Comparison of ENCODE assay signal across 22 cellular contexts in genomic region chr2:187511356-187512315, GRCh38. TPM values are rescaled to one million over a fixed set of nuclear protein-coding genes. Genes with fewer than 3 reads are reported as not detected.
DNase-seq lines count a peak whose midpoint lies in the region; ATAC-seq, FAIRE-seq and TF ChIP-seq lines count a peak whose summit lies in the region.
"Had no signal": no experiment of that assay in that cellular context is flagged by ENCODE, and none has a peak within 500 bp of the region (broad histone marks: within the 10 kb centered on the region; RNA-seq: fewer than 3 reads in every experiment).

No MANE protein-coding gene starts in this region.

- H3K18ac ChIP-seq in H1 (ENCODE audit: extremely low read depth, low read length), result no peak overlapping the region; the same call in 1 of the 2 replicates

- no peaks in the 10 kb centered on the region for H4K20me1 ChIP-seq in H1 (replicated peaks in 1 of 2; ENCODE audit: control insufficient read depth in 1 of 2, insufficient read depth in 2 of 2, low read length in 2 of 2)

- no peak overlapping the region for H4K91ac ChIP-seq in H1 (replicated peaks; ENCODE audit: insufficient read length, low read length)

- H3K36me3 Mint-ChIP-seq in CD8-positive, alpha-beta memory T cell, result no peaks in the 10 kb centered on the region
- H3K36me3 Mint-ChIP-seq in mesothelial cell of epicardium, result peaks cover 37% of the 10 kb centered on the region
- no peaks in the 10 kb centered on the region for H3K36me3 Mint-ChIP-seq in activated T-helper 1 cell treated with anti-CD3 and anti-CD28 coated beads, Interleukin-12 subunit alpha, Interleukin-12 subunit beta, Interleukin-2, Interleukin-4 antibody, amounts not matched to agents 30 ng/mL and 10 ng/mL and 1 ng/mL, durations not matched to agents 14 hours and 24 hours and 36 hours (ENCODE audit: low read depth)
- H3K36me3 Mint-ChIP-seq: CD4-positive, CD25-positive, alpha-beta regulatory T cell had no signal

- TF ChIP-seq CTCF in H1 (IDR thresholded peaks at IDR 0.05; ENCODE audit: control extremely low read depth in 1 of 3, insufficient read depth in 1 of 3, low read depth in 1 of 3, low read length in 3 of 3) (no peak), mesothelial cell of epicardium (IDR thresholded peaks at IDR 0.05; ENCODE audit: unreplicated experiment) (no peak)

- no peak overlapping the region for H3K56ac ChIP-seq in H1 (replicated peaks; ENCODE audit: insufficient read length, low read depth, low read length)

- no peak for TF ChIP-seq EP300 in H1 (IDR thresholded peaks at IDR 0.05; ENCODE audit: borderline replicate concordance in 1 of 2, low read depth in 2 of 2, low read length in 2 of 2)

- H3K79me2 ChIP-seq in H1 (ENCODE audit: control insufficient read depth in 1 of 2, insufficient read depth in 2 of 2, low read length in 2 of 2), result no peaks in the 10 kb centered on the region

- H3K36me3 ChIP-seq in CD8-positive, alpha-beta memory T cell (ENCODE audit: insufficient read depth, low read length), result no peaks in the 10 kb centered on the region
- H3K36me3 ChIP-seq in HUES6 (ENCODE audit: control insufficient read depth, insufficient read depth, low read length) (no peaks in the 10 kb centered on the region), H1 (ENCODE audit: control insufficient read depth in 2 of 4, insufficient read depth in 4 of 4, low read length in 3 of 4) (no peaks in the 10 kb centered on the region)
- H3K36me3 ChIP-seq: BE2C had no signal

- H3K4me3 Mint-ChIP-seq in CD8-positive, alpha-beta memory T cell, result no peak overlapping the region
- peak overlapping the region; percentile 11 for H3K4me3 Mint-ChIP-seq in mesothelial cell of epicardium
- H3K4me3 Mint-ChIP-seq in activated T-helper 1 cell treated with anti-CD3 and anti-CD28 coated beads, Interleukin-12 subunit alpha, Interleukin-12 subunit beta, Interleukin-2, Interleukin-4 antibody, amounts not matched to agents 30 ng/mL and 10 ng/mL and 1 ng/mL, durations not matched to agents 14 hours and 24 hours and 36 hours, result no peak overlapping the region
- H3K4me3 Mint-ChIP-seq: CD4-positive, CD25-positive, alpha-beta regulatory T cell; HFFc6 had no signal

- TF ChIP-seq RAD21 in H1 (IDR thresholded peaks at IDR 0.05 in 1 of 2, conservative IDR thresholded peaks at IDR 0.05 in 1 of 2; ENCODE audit: low read depth in 2 of 2, low read length in 2 of 2), result no peak

- ATAC-seq in HG03196 (IDR thresholded peaks at IDR 0.05; ENCODE audit: unreplicated experiment), result no peak
- ATAC-seq: GM12878, PC-3, SK-N-SH treated with all-trans-retinoic acid at 6 μM for 48 hours had no signal

- no peak overlapping the region for H3K27ac Mint-ChIP-seq in CD8-positive, alpha-beta memory T cell
- peak overlapping the region; percentile 84 for H3K27ac Mint-ChIP-seq in mesothelial cell of epicardium
- H3K27ac Mint-ChIP-seq in activated T-helper 1 cell treated with anti-CD3 and anti-CD28 coated beads, Interleukin-12 subunit alpha, Interleukin-12 subunit beta, Interleukin-2, Interleukin-4 antibody, amounts not matched to agents 30 ng/mL and 10 ng/mL and 1 ng/mL, durations not matched to agents 14 hours and 24 hours and 36 hours, result no peak overlapping the region
- H3K27ac Mint-ChIP-seq: CD4-positive, CD25-positive, alpha-beta regulatory T cell; HFFc6 had no signal

- no peak for DNase-seq in CD8-positive, alpha-beta memory T cell
- DNase-seq in H1 (ENCODE audit: low read depth in 1 of 2, low spot score in 2 of 2), result no peak
- no peak for DNase-seq in mesothelial cell of epicardium (ENCODE audit: low spot score in 2 of 2, unreplicated experiment in 2 of 2)
- DNase-seq in activated T-helper 1 cell treated with anti-CD3 and anti-CD28 coated beads, Interleukin-12 subunit alpha, Interleukin-12 subunit beta, Interleukin-2, Interleukin-4 antibody, amounts not matched to agents 30 ng/mL and 10 ng/mL and 1 ng/mL, durations not matched to agents 14 hours and 24 hours and 36 hours (ENCODE audit: low spot score), result no peak
- DNase-seq in D341Med (ENCODE audit: low spot score), result no peak
- DNase-seq in GM19239 (ENCODE audit: insufficient read length, low spot score), result no peak
- DNase-seq: BE2C; CD4-positive, CD25-positive, alpha-beta regulatory T cell; DMS53; EL; HFFc6; NCI-H1694 treated with DMSO at 0.1 percent for 48 hours; NCI-H524; PC-3; SIG-M5 had no signal

- H3K9me3 Mint-ChIP-seq in CD8-positive, alpha-beta memory T cell, result peaks cover 0 to 10% (median 5%) of the 10 kb centered on the region in 5 donors
- peaks cover 13% of the 10 kb centered on the region for H3K9me3 Mint-ChIP-seq in mesothelial cell of epicardium
- H3K9me3 Mint-ChIP-seq in activated T-helper 1 cell treated with anti-CD3 and anti-CD28 coated beads, Interleukin-12 subunit alpha, Interleukin-12 subunit beta, Interleukin-2, Interleukin-4 antibody, amounts not matched to agents 30 ng/mL and 10 ng/mL and 1 ng/mL, durations not matched to agents 14 hours and 24 hours and 36 hours, result no peaks in the 10 kb centered on the region
- H3K9me3 Mint-ChIP-seq: HFFc6 had no signal

- peak overlapping the region; percentile 5 for H3K27ac ChIP-seq in CD8-positive, alpha-beta memory T cell (ENCODE audit: low read depth, low read length)
- no peak overlapping the region for H3K27ac ChIP-seq in HUES6 (ENCODE audit: low read depth, low read length)
- H3K27ac ChIP-seq in H1 (ENCODE audit: low read depth, low read length), result no peak overlapping the region
- H3K27ac ChIP-seq: RWPE1 had no signal

- 0 out of 2 replicates have a peak overlapping the region, but pooled peaks have one; percentile 60 for H2BK12ac ChIP-seq in H1 (ENCODE audit: low read depth, low read length)

- H3K23ac ChIP-seq in H1 (ENCODE audit: insufficient read length), result no peak overlapping the region

- TF ChIP-seq POLR2A in H1 (IDR thresholded peaks at IDR 0.05; ENCODE audit: control extremely low read depth in 1 of 2, low read depth in 2 of 2, low read length in 2 of 2), result no peak

- H3K14ac ChIP-seq in H1 (ENCODE audit: insufficient read length), result no peak overlapping the region

- H2AK5ac ChIP-seq in H1 (ENCODE audit: low read depth, low read length), result peak overlapping the region; percentile 82; the same call in 1 of the 2 replicates

- no peak overlapping the region for H4K5ac ChIP-seq in H1 (ENCODE audit: insufficient read length, low read depth, low read length)

- H3K9me3 ChIP-seq in CD8-positive, alpha-beta memory T cell (ENCODE audit: low read length), result no peaks in the 10 kb centered on the region
- H3K9me3 ChIP-seq in HUES6 (ENCODE audit: control insufficient read depth, insufficient read depth, low read depth, low read length) (peaks cover 9% of the 10 kb centered on the region), H1 (ENCODE audit: insufficient read depth in 2 of 2, low read depth in 1 of 2, low read length in 1 of 2) (no peaks in the 10 kb centered on the region)
- H3K9me3 ChIP-seq: BE2C had no signal

- FAIRE-seq in H1 (lab: Jason Lieb, UNC) (no peak), GM19239 (lab: Jason Lieb, UNC) (no peak)
- FAIRE-seq: A204.1, GM12878, H54 had no signal

- no peak overlapping the region for H3K4ac ChIP-seq in H1 (replicated peaks; ENCODE audit: insufficient read length, low read depth, low read length)

- H2BK120ac ChIP-seq in H1 (replicated peaks; ENCODE audit: low read depth, low read length), result peak overlapping the region; percentile 54

- no peak overlapping the region; the same call in 1 of the 2 replicates for H2BK20ac ChIP-seq in H1 (ENCODE audit: low read length)

- no peaks in the 10 kb centered on the region for H3K79me1 ChIP-seq in H1 (ENCODE audit: low read depth, low read length)

- H2BK15ac ChIP-seq in H1 (ENCODE audit: low read length), result no peak overlapping the region

- H3K4me2 ChIP-seq in H1 (ENCODE audit: insufficient read depth in 1 of 2, low read depth in 2 of 2, low read length in 2 of 2), result 0 out of 4 replicates have a peak overlapping the region, but pooled peaks of 1 of the 2 experiments have one; percentile 8

- CTCF ChIA-PET in CD8-positive, alpha-beta memory T cell (lab: Charles Lee), result no interaction called here
- CTCF ChIA-PET in H1 (lab: Charles Lee; ENCODE audit: partially characterized antibody), result interaction anchor here (0.7 to 4.1 kb wide), 3 partner anchors 12 to 84 kb away, joined by 5 to 16 read pairs (median 6); no protein-coding TSS in a partner anchor

- H3K27me3 ChIP-seq in CD8-positive, alpha-beta memory T cell (ENCODE audit: insufficient read depth, low read length, poor library complexity, severe bottlenecking), result no peaks in the 10 kb centered on the region
- no peaks in the 10 kb centered on the region for H3K27me3 ChIP-seq in HUES6 (ENCODE audit: control insufficient read depth, insufficient read depth, low read length)
- H3K27me3 ChIP-seq in H1 (replicated peaks in 1 of 4; ENCODE audit: control insufficient read depth in 3 of 4, extremely low read depth in 1 of 4, insufficient read depth in 3 of 4, low read length in 3 of 4), result no peaks in the 10 kb centered on the region
- H3K27me3 ChIP-seq: BE2C had no signal

- intact Hi-C loops in activated T-helper 1 cell treated with anti-CD3 and anti-CD28 coated beads, Interleukin-12 subunit alpha, Interleukin-12 subunit beta, Interleukin-2, Interleukin-4 antibody, amounts not matched to agents 30 ng/mL and 10 ng/mL and 1 ng/mL, durations not matched to agents 14 hours and 24 hours and 36 hours (cut with micrococcal nuclease), result no loop called here

- H2BK5ac ChIP-seq in H1 (ENCODE audit: low read depth, low read length), result peak overlapping the region; percentile 83; the same call in 1 of the 2 replicates

- peaks cover 0 to 2% of the 10 kb centered on the region in 2 donors for H3K27me3 Mint-ChIP-seq in CD8-positive, alpha-beta memory T cell
- H3K27me3 Mint-ChIP-seq in mesothelial cell of epicardium (ENCODE audit: low read depth), result no peaks in the 10 kb centered on the region
- H3K27me3 Mint-ChIP-seq in activated T-helper 1 cell treated with anti-CD3 and anti-CD28 coated beads, Interleukin-12 subunit alpha, Interleukin-12 subunit beta, Interleukin-2, Interleukin-4 antibody, amounts not matched to agents 30 ng/mL and 10 ng/mL and 1 ng/mL, durations not matched to agents 14 hours and 24 hours and 36 hours (ENCODE audit: insufficient read depth), result no peaks in the 10 kb centered on the region
- H3K27me3 Mint-ChIP-seq: CD4-positive, CD25-positive, alpha-beta regulatory T cell had no signal

- no peaks in the 10 kb centered on the region for H3K4me1 Mint-ChIP-seq in CD8-positive, alpha-beta memory T cell
- H3K4me1 Mint-ChIP-seq in mesothelial cell of epicardium, result peaks cover 35% of the 10 kb centered on the region
- H3K4me1 Mint-ChIP-seq in activated T-helper 1 cell treated with anti-CD3 and anti-CD28 coated beads, Interleukin-12 subunit alpha, Interleukin-12 subunit beta, Interleukin-2, Interleukin-4 antibody, amounts not matched to agents 30 ng/mL and 10 ng/mL and 1 ng/mL, durations not matched to agents 14 hours and 24 hours and 36 hours (ENCODE audit: low read depth), result peaks cover 6% of the 10 kb centered on the region

- POLR2A ChIA-PET in CD8-positive, alpha-beta memory T cell (lab: Charles Lee), result no interaction called here
- POLR2A ChIA-PET in H1 (lab: Charles Lee; ENCODE audit: partially characterized antibody), result no interaction called here

- 75% methylated on average over 9 of the region's 9 CpGs; no CpG with 5 or more reads in 1 of the 2 experiments for WGBS in H1 (ENCODE audit: extremely low coverage in 1 of 2, insufficient coverage in 1 of 2, insufficient read length in 1 of 2, insufficient replicate concordance in 2 of 2, low coverage in 1 of 2, low lambda C conversion rate in 2 of 2, missing lambda C conversion rate in 1 of 2), 2 experiments

- no peak overlapping the region for H2AFZ ChIP-seq in H1 (ENCODE audit: low read length)

- no peak overlapping the region for H4K8ac ChIP-seq in H1 (ENCODE audit: extremely low read depth, insufficient read depth, low read length)

- no peak overlapping the region for H3K4me3 ChIP-seq in CD8-positive, alpha-beta memory T cell (ENCODE audit: low read length)
- H3K4me3 ChIP-seq in HUES6 (ENCODE audit: low read depth, low read length) (peak overlapping the region; percentile 24; the same call in 1 of the 2 replicates), H1 (ENCODE audit: extremely low read depth in 1 of 4, insufficient read depth in 2 of 4, low read depth in 3 of 4, low read length in 4 of 4) (no peak overlapping the region)
- H3K4me3 ChIP-seq: GM12878 had no signal

- H3K23me2 ChIP-seq in H1 (ENCODE audit: low read depth, low read length), result no peaks in the 10 kb centered on the region

- H3K9ac ChIP-seq in HUES6 (ENCODE audit: low read length) (peak overlapping the region; percentile 50), H1 (replicated peaks in 1 of 4; ENCODE audit: extremely low read depth in 1 of 4, low read depth in 3 of 4, low read length in 3 of 4) (no peak overlapping the region)

- no peaks in the 10 kb centered on the region for H3K4me1 ChIP-seq in CD8-positive, alpha-beta memory T cell (ENCODE audit: insufficient read depth, low read length)
- peaks cover 25% of the 10 kb centered on the region for H3K4me1 ChIP-seq in HUES6 (ENCODE audit: control insufficient read depth, insufficient read depth, low read length)
- peaks cover 2 to 11% (median 9%) of the 10 kb centered on the region in 4 experiments for H3K4me1 ChIP-seq in H1 (replicated peaks in 1 of 4; ENCODE audit: control insufficient read depth in 3 of 4, insufficient read depth in 4 of 4, low read length in 3 of 4)
- H3K4me1 ChIP-seq: BE2C had no signal

RNA-seq across cellular contexts. Expression of gene TFPI, which starts 42.6 kb away (rescaled TPM):
- not detected for total RNA-seq in CD8-positive, alpha-beta memory T cell
- not detected for polyA plus RNA-seq in CD8-positive, alpha-beta memory T cell
- total RNA-seq in H1 (2021; fragmentation: NEBNext Ultra II Directional; extraction: Animal tissue kit (Norgen Biotek cat#: 25700)), result 6.8 and 7.1 TPM in 2 replicates
- 0.71 and 2.0 TPM in 2 replicates for polyA plus RNA-seq in H1 (2011; rRNA removed)
- 0.89 TPM for polyA plus RNA-seq in H1 (2011; cell fraction: cytosol; rRNA removed)
- 1.0 TPM for polyA plus RNA-seq in H1 (2011; cell fraction: nucleus; rRNA removed)
- polyA plus RNA-seq in H1 (2012, experiment 1 of 2), result 3.1 to 9.6 TPM (median 3.9 TPM) in 4 replicates
- polyA plus RNA-seq in H1 (2012, experiment 2 of 2), result 0.25 TPM
- polyA plus RNA-seq in H1 (2013, experiment 1 of 2), result 6.4 TPM
- polyA plus RNA-seq in H1 (2013, experiment 2 of 2), result 6.3 TPM
- 2.4 and 3.7 TPM in 2 replicates for polyA minus RNA-seq in H1 (2011; rRNA and poly(A)+ RNA removed)
- 3.3 TPM for polyA minus RNA-seq in H1 (2011; cell fraction: cytosol; rRNA and poly(A)+ RNA removed)
- 5.6 TPM for polyA minus RNA-seq in H1 (2011; cell fraction: nucleus; rRNA and poly(A)+ RNA removed)
- total RNA-seq in mesothelial cell of epicardium, result 80.0 to 89.7 TPM (median 87.9 TPM) in 3 replicates
- 0.44 and 0.60 TPM in 2 replicates for total RNA-seq in activated T-helper 1 cell treated with anti-CD3 and anti-CD28 coated beads, Interleukin-12 subunit alpha, Interleukin-12 subunit beta, Interleukin-2, Interleukin-4 antibody, amounts not matched to agents 30 ng/mL and 10 ng/mL and 1 ng/mL, durations not matched to agents 14 hours and 24 hours and 36 hours
- polyA plus RNA-seq: CD4-positive, CD25-positive, alpha-beta regulatory T cell had no signal
